Comparison of ENCODE assay signal across 18 cellular contexts in the genomic region with DNA sequence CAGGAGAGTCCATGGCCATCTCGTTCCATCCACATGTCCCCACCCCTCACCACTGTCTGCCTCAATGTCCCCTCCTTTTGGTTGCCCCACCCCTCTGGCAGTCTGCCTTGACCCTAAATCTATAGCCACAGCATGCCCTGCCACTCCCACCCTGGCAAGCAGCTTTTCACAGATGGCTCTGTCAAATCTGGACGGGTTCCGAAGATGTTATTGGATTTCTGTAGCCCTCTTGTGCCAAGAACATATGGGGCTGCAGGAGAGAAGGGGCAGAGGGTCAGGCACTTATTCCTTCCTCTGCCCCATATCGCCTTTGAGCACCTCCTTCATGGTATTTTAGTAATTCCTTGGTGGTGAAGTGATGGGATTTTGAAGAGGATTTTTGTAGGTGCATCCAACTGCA.
"Had no signal": no experiment of that assay in that cellular context is flagged by ENCODE, and none has a peak within 500 bp of the region (broad histone marks: within the 10 kb centered on the region; RNA-seq: fewer than 3 reads in every experiment).

No MANE protein-coding gene starts in this region.

- H3K4me3 ChIP-seq: esophagus muscularis mucosa, heart right ventricle, left ventricle myocardium inferior, prostate gland, stomach had no signal

- H3K4me1 ChIP-seq: prostate gland, stomach had no signal

- H3K27me3 ChIP-seq: esophagus muscularis mucosa, stomach had no signal

- ATAC-seq: right cardiac atrium had no signal

- H3K4me3 Mint-ChIP-seq: activated naive CD4-positive, alpha-beta T cell treated with anti-CD3 and anti-CD28 coated beads, Interleukin-2, amount 10 ng/mL, durations not matched to agents 7 days and 5 days had no signal

- H3K36me3 ChIP-seq: esophagus muscularis mucosa, heart right ventricle, left ventricle myocardium inferior, prostate gland, stomach had no signal

- H3K9me3 ChIP-seq: esophagus muscularis mucosa, heart right ventricle, left ventricle myocardium inferior, prostate gland, stomach had no signal

- H3K36me3 Mint-ChIP-seq: activated naive CD4-positive, alpha-beta T cell treated with anti-CD3 and anti-CD28 coated beads, Interleukin-2, amount 10 ng/mL, durations not matched to agents 7 days and 5 days had no signal

- DNase-seq: activated CD4-positive, alpha-beta T cell treated with anti-CD3 and anti-CD28 coated beads for 1 hour; activated CD8-positive, alpha-beta memory T cell treated with anti-CD3 and anti-CD28 coated beads for 24 hours; activated CD8-positive, alpha-beta memory T cell treated with anti-CD3 and anti-CD28 coated beads, Interleukin-2, amount 50 U/mL, for 48 hours; activated effector memory CD4-positive, alpha-beta T cell treated with Interleukin-2 at 50 U/mL for 16 hours; activated T-cell treated with anti-CD3 and anti-CD28 coated beads, Interleukin-2, amount 50 U/mL, for 48 hours; dermis blood vessel endothelial cell; effector memory CD4-positive, alpha-beta T cell; heart right ventricle; left ventricle myocardium inferior; mammary epithelial cell; right cardiac atrium; stimulated activated CD4-positive, alpha-beta T cell treated with anti-CD3 and anti-CD28 coated beads, Interleukin-2, amount 100 ng/mL, for 24 hours; stomach; trophoblast cell had no signal

- H3K9me3 Mint-ChIP-seq: activated naive CD4-positive, alpha-beta T cell treated with anti-CD3 and anti-CD28 coated beads, Interleukin-2, amount 10 ng/mL, durations not matched to agents 7 days and 5 days had no signal

- H3K27ac ChIP-seq: esophagus muscularis mucosa, heart right ventricle, left ventricle myocardium inferior, prostate gland, stomach, VCaP had no signal
